In genomic region chr6:32843979-32844838, GRCh38 we compare ENCODE assay signal across 1 cellular context.
TF ChIP-seq lines count a peak whose summit lies in the region.

Gene PSMB8 (minus strand): TSS chr6:32844047. CDS start chr6:32843996, 51 bp downstream.

TF ChIP-seq in K562, 482 proteins besides CTCF, POLR2A, EP300 and RAD21 (continued from another document):
- TF ChIP-seq HINFP (tag; conservative IDR thresholded peaks at IDR 0.05; ENCODE audit: low read depth): no peak
